22 cellular contexts compared by ENCODE assay signal in genomic region chr9:122118343-122119165, GRCh38. TPM values are rescaled to one million over a fixed set of nuclear protein-coding genes. Genes with fewer than 3 reads are reported as not detected.
DNase-seq lines count a peak whose midpoint lies in the region; ATAC-seq, FAIRE-seq and TF ChIP-seq lines count a peak whose summit lies in the region.
"Had no signal": no experiment of that assay in that cellular context is flagged by ENCODE, and none has a peak within 500 bp of the region (broad histone marks: within the 10 kb centered on the region; RNA-seq: fewer than 3 reads in every experiment).

No MANE protein-coding gene starts in this region.

- no peak overlapping the region for H2AK9ac ChIP-seq in IMR-90 (replicated peaks; ENCODE audit: low read depth, low read length, poor library complexity)

- TF ChIP-seq CTCF in IMR-90 (conservative IDR thresholded peaks at IDR 0.05; ENCODE audit: low read depth, low read length) (no peak), PC-3 (conservative IDR thresholded peaks at IDR 0.05; ENCODE audit: low read depth, low read length) (no peak), fibroblast of pulmonary artery (IDR thresholded peaks at IDR 0.05; ENCODE audit: low read length, missing control alignments) (no peak), osteoblast (IDR thresholded peaks at IDR 0.05; ENCODE audit: extremely low read depth, low read depth, low read length) (no peak), omental fat pad (IDR thresholded peaks at IDR 0.05) (no peak)

- no peak overlapping the region for H3K56ac ChIP-seq in IMR-90 (ENCODE audit: extremely low read depth, insufficient read depth, low read length)

- no peaks in the 10 kb centered on the region for H3K79me1 ChIP-seq in IMR-90 (ENCODE audit: low read depth in 1 of 2, low read length in 2 of 2)

- no peak overlapping the region for H3K4ac ChIP-seq in IMR-90 (ENCODE audit: low read depth, low read length)

- H3K4me3 ChIP-seq in IMR-90 (ENCODE audit: insufficient read depth, low read depth, low read length) (no peak overlapping the region), PC-3 (ENCODE audit: low read length) (no peak overlapping the region), fibroblast of pulmonary artery (replicated peaks; ENCODE audit: low read depth, low read length) (no peak overlapping the region), osteoblast (ENCODE audit: insufficient read depth, low read length) (no peak overlapping the region)
- H3K4me3 ChIP-seq: GM12878, GM23248 had no signal

- H2AFZ ChIP-seq in IMR-90 (replicated peaks; ENCODE audit: low read length, poor library complexity) (no peak overlapping the region), PC-3 (ENCODE audit: low read length) (no peak overlapping the region), osteoblast (ENCODE audit: low read length) (peak overlapping the region; percentile 2)
- H2AFZ ChIP-seq: GM23248 had no signal

- DNase-seq in IMR-90: peak; percentile 14
- DNase-seq in PC-3: no peak
- DNase-seq in fibroblast of pulmonary artery (ENCODE audit: low read depth): peak; percentile 13
- peak; percentile 67 for DNase-seq in osteoblast (ENCODE audit: insufficient read length, low spot score, missing footprints)
- no peak for DNase-seq in NK-92 (lab: John Stamatoyannopoulos, UW; ENCODE audit: unreplicated experiment)
- no peak for DNase-seq in urothelium cell line (ENCODE audit: low spot score)
- DNase-seq in omental fat pad (ENCODE audit: low spot score): no peak
- DNase-seq: CD8-positive, alpha-beta T cell; COR-L47; DMS53; GM23248; H9; KG1 had no signal

- TF ChIP-seq POLR2A in IMR-90 (IDR thresholded peaks at IDR 0.05; ENCODE audit: low read depth, low read length): no peak

- dilution Hi-C loops in IMR-90 (cut with HindIII; ENCODE audit: low sequenced_read_pairs, unreplicated experiment): no loop called here

- H3K36me3 ChIP-seq in IMR-90 (ENCODE audit: control insufficient read depth, insufficient read depth, low read length): no peaks in the 10 kb centered on the region
- no peaks in the 10 kb centered on the region for H3K36me3 ChIP-seq in PC-3 (ENCODE audit: low read depth, low read length)
- no peaks in the 10 kb centered on the region for H3K36me3 ChIP-seq in osteoblast (ENCODE audit: insufficient read depth, low read length)

- H4K5ac ChIP-seq in IMR-90 (ENCODE audit: low read depth, low read length): no peak overlapping the region

- H3K4me1 ChIP-seq in IMR-90 (ENCODE audit: control insufficient read depth, insufficient read depth, low read length): no peaks in the 10 kb centered on the region
- no peaks in the 10 kb centered on the region for H3K4me1 ChIP-seq in PC-3 (ENCODE audit: insufficient read depth, low read length)
- no peaks in the 10 kb centered on the region for H3K4me1 ChIP-seq in osteoblast (ENCODE audit: insufficient read depth, low read length)

- H3K14ac ChIP-seq in IMR-90 (replicated peaks; ENCODE audit: low read depth, low read length): no peak overlapping the region

- H4K8ac ChIP-seq in IMR-90 (ENCODE audit: low read depth in 2 of 2, low read length in 2 of 2): no peak overlapping the region

- no peak overlapping the region for H2BK120ac ChIP-seq in IMR-90 (ENCODE audit: low read depth, low read length)

- H3K18ac ChIP-seq in IMR-90 (ENCODE audit: low read depth, low read length): no peak overlapping the region

- no peak overlapping the region for H3K23ac ChIP-seq in IMR-90 (ENCODE audit: low read depth, low read length)

- CTCF ChIA-PET in IMR-90 (lab: Yijun Ruan, JAX) (interaction anchor here (0.5 kb wide), 1 partner anchor 59 kb away, joined by 3 read pairs; no protein-coding TSS in a partner anchor), PC-3 (lab: Charles Lee) (no interaction called here)

- H3K9me1 ChIP-seq in IMR-90 (ENCODE audit: insufficient read depth, low read length): no peaks in the 10 kb centered on the region

- no peak for TF ChIP-seq RAD21 in IMR-90 (IDR thresholded peaks at IDR 0.05; ENCODE audit: low read length)

- H3K9ac ChIP-seq in IMR-90 (ENCODE audit: low read depth, low read length) (no peak overlapping the region), PC-3 (ENCODE audit: low read length) (no peak overlapping the region)
- H3K9ac ChIP-seq: GM23248 had no signal

- H3K9me2 ChIP-seq in PC-3 (replicated peaks; ENCODE audit: low read length): no peaks in the 10 kb centered on the region

- H2AK5ac ChIP-seq in IMR-90 (ENCODE audit: low read depth, low read length): no peak overlapping the region

- BruUV-seq in IMR-90 (replicated peaks; lab: Mats Ljungman, UMichigan): no TSS peak
- no TSS peak for BruUV-seq in PC-3 (replicated peaks; lab: Mats Ljungman, UMichigan)

- no peak overlapping the region for H2BK15ac ChIP-seq in IMR-90 (ENCODE audit: low read depth, low read length)

- no peaks in the 10 kb centered on the region for H3F3A ChIP-seq in PC-3 (ENCODE audit: low read length, unreplicated experiment)

- H3K79me2 ChIP-seq in PC-3 (ENCODE audit: low read length): no peaks in the 10 kb centered on the region
- H3K79me2 ChIP-seq in osteoblast (ENCODE audit: insufficient read depth, low read length): no peaks in the 10 kb centered on the region

- no peak overlapping the region for H4K91ac ChIP-seq in IMR-90 (ENCODE audit: insufficient read depth, low read depth, low read length)

- WGBS in IMR-90 (ENCODE audit: extremely low coverage in 2 of 2, insufficient read length in 1 of 2), 2 experiments: no CpG with 5 or more reads among the region's 5 CpGs

- H3K9me3 ChIP-seq in IMR-90 (ENCODE audit: control insufficient read depth, insufficient read depth, low read length) (no peaks in the 10 kb centered on the region), PC-3 (ENCODE audit: low read length) (no peaks in the 10 kb centered on the region), osteoblast (ENCODE audit: low read depth, low read length) (no peaks in the 10 kb centered on the region)

- H3K27ac ChIP-seq in IMR-90 (ENCODE audit: insufficient read depth, low read length): no peak overlapping the region
- H3K27ac ChIP-seq in PC-3 (ENCODE audit: low read length): no peak overlapping the region
- no peak overlapping the region for H3K27ac ChIP-seq in osteoblast (ENCODE audit: low read depth, low read length)
- H3K27ac ChIP-seq: GM23248 had no signal

- H4K20me1 ChIP-seq in IMR-90 (ENCODE audit: insufficient read depth, low read length): no peaks in the 10 kb centered on the region
- H4K20me1 ChIP-seq in PC-3 (ENCODE audit: low read length): no peaks in the 10 kb centered on the region
- no peaks in the 10 kb centered on the region for H4K20me1 ChIP-seq in osteoblast (ENCODE audit: insufficient read depth, low read length)

- FAIRE-seq in urothelium cell line (lab: Jason Lieb, UNC): no peak
- FAIRE-seq: GM12878, GM18507, HTR-8/SVneo had no signal

- no peak overlapping the region for H2BK5ac ChIP-seq in IMR-90 (ENCODE audit: low read depth, low read length, poor library complexity, severe bottlenecking)

- POLR2A ChIA-PET in IMR-90 (lab: Charles Lee; ENCODE audit: unreplicated experiment): no interaction called here
- POLR2A ChIA-PET in PC-3 (lab: Charles Lee; ENCODE audit: unreplicated experiment): no interaction called here

- intact Hi-C loops in IMR-90 (cut with micrococcal nuclease) (no loop called here), PC-3 (cut with micrococcal nuclease) (no loop called here)

- peaks cover 25% of the 10 kb centered on the region for H3K27me3 ChIP-seq in IMR-90 (ENCODE audit: control insufficient read depth, insufficient read depth, low read length)
- H3K27me3 ChIP-seq in PC-3 (ENCODE audit: low read length): no peaks in the 10 kb centered on the region
- H3K27me3 ChIP-seq in osteoblast (ENCODE audit: insufficient read depth, low read length): no peaks in the 10 kb centered on the region

- ATAC-seq in IMR-90 (ENCODE audit: low read depth) (no peak), PC-3 (peak; percentile 20; the same call in 1 of the 2 replicates), HG02763 (IDR thresholded peaks at IDR 0.05; ENCODE audit: unreplicated experiment) (no peak), omental fat pad (ENCODE audit: low FRiP score) (no peak)
- ATAC-seq: CD8-positive, alpha-beta T cell; GM12878 had no signal

- H3K4me2 ChIP-seq in IMR-90 (ENCODE audit: low read depth, low read length) (no peak overlapping the region), PC-3 (ENCODE audit: low read length) (no peak overlapping the region), osteoblast (ENCODE audit: insufficient read depth, low read length) (peak overlapping the region; percentile 17)

- in situ Hi-C loops in IMR-90 (cut with MboI; ENCODE audit: low sequenced_read_pairs): no loop called here

- no peak overlapping the region for H2BK20ac ChIP-seq in IMR-90 (ENCODE audit: low read depth, low read length)

TF ChIP-seq in IMR-90, 13 proteins besides CTCF, POLR2A, EP300 and RAD21 (continues in another document):
- TF ChIP-seq USF2 (IDR thresholded peaks at IDR 0.05; ENCODE audit: low read depth, low read length): no peak
- TF ChIP-seq RFX5 (IDR thresholded peaks at IDR 0.05; ENCODE audit: low read depth, low read length): no peak
- TF ChIP-seq MXI1 (IDR thresholded peaks at IDR 0.05; ENCODE audit: borderline replicate concordance, low read depth, low read length): no peak

RNA-seq across cellular contexts. Expression of gene TTLL11, which starts 25.4 kb away (rescaled TPM):
- total RNA-seq in IMR-90 (2012; rRNA removed) (2.0 and 2.5 TPM in 2 replicates), PC-3 (2014; rRNA removed) (7.0 and 8.9 TPM in 2 replicates), osteoblast (6.2 and 8.0 TPM in 2 replicates), omental fat pad (10 to 100 TPM in 2 of 4 donors, 1 to 10 TPM in 2; 7.0 to 16.0 (median 10.2) TPM)
- polyA plus RNA-seq in IMR-90 (2012; rRNA removed): 4.6 and 4.8 TPM in 2 replicates
- polyA plus RNA-seq in IMR-90 (2012; cell fraction: cytosol; rRNA removed): 2.9 and 3.1 TPM in 2 replicates
- polyA plus RNA-seq in IMR-90 (2012; cell fraction: nucleus; rRNA removed; ENCODE audit: low replicate concordance): 3.9 and 4.8 TPM in 2 replicates

RNA-seq across cellular contexts. Expression of gene NDUFA8, which starts 41.0 kb away (rescaled TPM):
- total RNA-seq in IMR-90 (2012; rRNA removed) (45.2 and 80.8 TPM in 2 replicates), PC-3 (2014; rRNA removed) (67.5 and 71.4 TPM in 2 replicates), osteoblast (17.0 and 18.3 TPM in 2 replicates), omental fat pad (10 to 100 TPM; 22.8 to 41.7 (median 30.0) TPM)
- polyA plus RNA-seq in IMR-90 (2012; rRNA removed): 98.1 and 103 TPM in 2 replicates
- polyA plus RNA-seq in IMR-90 (2012; cell fraction: cytosol; rRNA removed): 54.5 and 98.8 TPM in 2 replicates
- polyA plus RNA-seq in IMR-90 (2012; cell fraction: nucleus; rRNA removed; ENCODE audit: low replicate concordance): 11.0 and 36.0 TPM in 2 replicates

RNA-seq across cellular contexts. Expression of gene MORN5, which starts 41.2 kb away (rescaled TPM):
- not detected in 2 replicates for total RNA-seq in IMR-90 (2012; rRNA removed)
- not detected in 2 replicates for polyA plus RNA-seq in IMR-90 (2012; rRNA removed)
- polyA plus RNA-seq in IMR-90 (2012; cell fraction: cytosol; rRNA removed): not detected in 2 replicates
- not detected in 2 replicates for polyA plus RNA-seq in IMR-90 (2012; cell fraction: nucleus; rRNA removed; ENCODE audit: low replicate concordance)
- total RNA-seq in PC-3 (2014; rRNA removed): not detected in 2 replicates
- 0.36 TPM in 1 of 2 replicates, not detected in the other for total RNA-seq in osteoblast
- total RNA-seq in omental fat pad: not detected
- total RNA-seq: A673; CD8-positive, alpha-beta T cell; Daoy; G401; GM12878; GM23248; H9 had no signal
- polyA plus RNA-seq: BJ, CD14-positive monocyte, GM12878, GM23248 had no signal

Comparison
In these comparisons a context has a peak if more than half of its experiments do, and no peak if none do; other contexts are left out.
1. DNase-seq: peak in IMR-90 (single experiment), fibroblast of pulmonary artery (single experiment) and osteoblast (single experiment); none in PC-3 (single experiment), NK-92 (single experiment), urothelium cell line (single experiment) and omental fat pad (single experiment).